Comparison of ENCODE assay signal across 8 cellular contexts in genomic region chr10:69515699-69516547, GRCh38. TPM values are rescaled to one million over a fixed set of nuclear protein-coding genes. Genes with fewer than 3 reads are reported as not detected.
DNase-seq lines count a peak whose midpoint lies in the region; ATAC-seq, FAIRE-seq and TF ChIP-seq lines count a peak whose summit lies in the region.

No MANE protein-coding gene starts in this region.

- H3K27ac ChIP-seq in right atrium auricular region (no peak overlapping the region), small intestine (ENCODE audit: low read depth in 1 of 2, low read length in 1 of 2) (no peak overlapping the region)

- H3K4me1 Mint-ChIP-seq in T-helper 17 cell: peaks cover 6% of the 10 kb centered on the region
- H3K4me1 Mint-ChIP-seq in activated naive CD8-positive, alpha-beta T cell treated with anti-CD3 and anti-CD28 coated beads, Interleukin-2, amount 50 U/mL, for 24 hours: no peaks in the 10 kb centered on the region

- no peaks in the 10 kb centered on the region for H3K36me3 ChIP-seq in right atrium auricular region
- H3K36me3 ChIP-seq in small intestine (ENCODE audit: control insufficient read depth in 2 of 2, insufficient read depth in 2 of 2, low read length in 2 of 2): no peaks in the 10 kb centered on the region

- H3K4me3 ChIP-seq in right atrium auricular region: no peak overlapping the region
- no peak overlapping the region for H3K4me3 ChIP-seq in small intestine (ENCODE audit: low read depth in 1 of 2, low read length in 2 of 2)

- H3K27me3 Mint-ChIP-seq in T-helper 17 cell: peaks cover 17% of the 10 kb centered on the region
- H3K27me3 Mint-ChIP-seq in activated naive CD8-positive, alpha-beta T cell treated with anti-CD3 and anti-CD28 coated beads, Interleukin-2, amount 50 U/mL, for 24 hours: peaks cover 10% of the 10 kb centered on the region

- no peak for FAIRE-seq in small intestine (lab: Jason Lieb, UNC)

- H3K36me3 Mint-ChIP-seq in T-helper 17 cell (ENCODE audit: low read depth): peaks cover 9% of the 10 kb centered on the region
- H3K36me3 Mint-ChIP-seq in activated naive CD8-positive, alpha-beta T cell treated with anti-CD3 and anti-CD28 coated beads, Interleukin-2, amount 50 U/mL, for 24 hours (ENCODE audit: low read depth): no peaks in the 10 kb centered on the region

- H3K4me1 ChIP-seq in right atrium auricular region (no peaks in the 10 kb centered on the region), small intestine (ENCODE audit: control insufficient read depth in 2 of 2, insufficient read depth in 1 of 2, low read depth in 1 of 2, low read length in 1 of 2) (no peaks in the 10 kb centered on the region)

- no peaks in the 10 kb centered on the region for H3K27me3 ChIP-seq in right atrium auricular region
- H3K27me3 ChIP-seq in small intestine (ENCODE audit: control insufficient read depth in 2 of 2, insufficient read depth in 2 of 2, low read length in 2 of 2): no peaks in the 10 kb centered on the region

- H3K9me3 ChIP-seq in T-helper 17 cell (ENCODE audit: control insufficient read depth, low read length, poor library complexity, severe bottlenecking): no peaks in the 10 kb centered on the region
- H3K9me3 ChIP-seq in right atrium auricular region: no peaks in the 10 kb centered on the region
- H3K9me3 ChIP-seq in small intestine (ENCODE audit: control insufficient read depth, low read depth): no peaks in the 10 kb centered on the region

- no peak overlapping the region for H3K4me3 Mint-ChIP-seq in T-helper 17 cell
- H3K4me3 Mint-ChIP-seq in activated naive CD8-positive, alpha-beta T cell treated with anti-CD3 and anti-CD28 coated beads, Interleukin-2, amount 50 U/mL, for 24 hours: no peak overlapping the region

- no peaks in the 10 kb centered on the region for H3K9me3 Mint-ChIP-seq in activated naive CD8-positive, alpha-beta T cell treated with anti-CD3 and anti-CD28 coated beads, Interleukin-2, amount 50 U/mL, for 24 hours

- ATAC-seq in GM21367 (IDR thresholded peaks at IDR 0.05; ENCODE audit: unreplicated experiment): peak; percentile 71
- ATAC-seq in T-helper 17 cell: peak; percentile 92
- ATAC-seq in activated naive CD8-positive, alpha-beta T cell treated with anti-CD3 and anti-CD28 coated beads, Interleukin-2, amount 50 U/mL, for 24 hours: peak; percentile 89
- no peak for ATAC-seq in HG03457 (IDR thresholded peaks at IDR 0.05; ENCODE audit: unreplicated experiment)

- peak overlapping the region; percentile 19 for H3K27ac Mint-ChIP-seq in T-helper 17 cell
- H3K27ac Mint-ChIP-seq in activated naive CD8-positive, alpha-beta T cell treated with anti-CD3 and anti-CD28 coated beads, Interleukin-2, amount 50 U/mL, for 24 hours: no peak overlapping the region

- 26 to 30% (median 26%) methylated on average over 12 of the region's 12 CpGs for WGBS in small intestine, 3 donors

- peak; percentile 23 to 74 for TF ChIP-seq CTCF in right atrium auricular region (IDR thresholded peaks at IDR 0.05)

- peak; percentile 84 for DNase-seq in Ammon's horn (ENCODE audit: low spot score)
- peak; percentile 18 for DNase-seq in NCI-H1048 (lab: John Stamatoyannopoulos, UW)
- peak; percentile 59 to 69 (median 63) for DNase-seq in T-helper 17 cell
- DNase-seq in activated naive CD8-positive, alpha-beta T cell treated with anti-CD3 and anti-CD28 coated beads, Interleukin-2, amount 50 U/mL, for 24 hours: peak; percentile 81
- DNase-seq in right atrium auricular region (ENCODE audit: low spot score): no peak
- DNase-seq in small intestine: peak; percentile 76

RNA-seq across cellular contexts. Expression of gene NEUROG3, which starts 57.3 kb away (rescaled TPM):
- total RNA-seq in T-helper 17 cell (not detected), right atrium auricular region (not detected)
- 1 to 10 TPM in 2 of 3 donors, under 1 TPM in 1; 0.81 to 5.3 (median 1.3) TPM for polyA plus RNA-seq in small intestine
